Comparison of ENCODE assay signal across 12 cellular contexts in genomic region chr9:112048924-112049785, GRCh38.
A peak's percentile ranks its signal among the peaks of the same experiment; 100 is the strongest.
DNase-seq lines count a peak whose midpoint lies in the region; ATAC-seq lines count a peak whose summit lies in the region.
"Had no signal": no experiment of that assay in that cellular context is flagged by ENCODE, and none has a peak within 500 bp of the region (broad histone marks: within the 10 kb centered on the region; RNA-seq: fewer than 3 reads in every experiment).

No MANE protein-coding gene starts in this region.

- H3K36me3 ChIP-seq in MG63, result peaks cover 12% of the 10 kb centered on the region
- H3K36me3 ChIP-seq in thymus (ENCODE audit: control insufficient read depth, insufficient read depth), result no peaks in the 10 kb centered on the region

- H3K27me3 ChIP-seq in MG63, result no peaks in the 10 kb centered on the region
- H3K27me3 ChIP-seq in thymus (ENCODE audit: control insufficient read depth, insufficient read depth), result no peaks in the 10 kb centered on the region

- peak overlapping the region; percentile 84 for H3K27ac ChIP-seq in thymus (ENCODE audit: low read depth)

- no peaks in the 10 kb centered on the region for H3K4me1 ChIP-seq in thymus (ENCODE audit: control insufficient read depth, insufficient read depth, low read length)

- ATAC-seq in left lobe of liver, result peak; percentile 47
- ATAC-seq in GM18909 (IDR thresholded peaks at IDR 0.05; ENCODE audit: poor library complexity, unreplicated experiment), result no peak
- ATAC-seq: stimulated activated naive CD8-positive, alpha-beta T cell treated with anti-CD3 and anti-CD28 coated beads, Interleukin-15, Interleukin-2, amounts not matched to agents 100 U/mL and 50 U/mL, for 24 hours had no signal

- DNase-seq in MG63 (peak; percentile 56), astrocyte of the hippocampus (ENCODE audit: low read depth, low spot score) (peak; percentile 82), left lobe of liver (ENCODE audit: low spot score) (no peak), DMS79 treated with DMSO at 0.1 percent for 48 hours (lab: John Stamatoyannopoulos, UW) (no peak)
- no peak for DNase-seq in activated naive CD4-positive, alpha-beta T cell treated with anti-CD3 and anti-CD28 coated beads, Interleukin-2, amount 50 U/mL, for 16 hours
- DNase-seq: activated CD4-positive, alpha-beta T cell treated with anti-CD3 and anti-CD28 coated beads, Interleukin-2, amount 10 ng/mL, durations not matched to agents 24 days and 14 days; activated naive CD8-positive, alpha-beta T cell treated with anti-CD3 and anti-CD28 coated beads, Interleukin-2, amount 10 ng/mL, durations not matched to agents 7 days and 5 days; GDM1; stimulated activated naive CD8-positive, alpha-beta T cell treated with anti-CD3 and anti-CD28 coated beads, Interleukin-15, Interleukin-2, amounts not matched to agents 100 U/mL and 50 U/mL, for 24 hours had no signal

- H3K4me3 ChIP-seq in MG63 (no peak overlapping the region), thymus (ENCODE audit: low read length) (no peak overlapping the region)
- H3K4me3 ChIP-seq: lung had no signal

- WGBS in thymus, result 89% methylated on average over 11 of the region's 11 CpGs

- H3K9me3 ChIP-seq in MG63 (peaks cover 9% of the 10 kb centered on the region), thymus (ENCODE audit: control insufficient read depth) (no peaks in the 10 kb centered on the region)

Comparison
In these comparisons a context has a peak if more than half of its experiments do, and no peak if none do; other contexts are left out.
1. DNase-seq: peak in MG63 (single experiment) and astrocyte of the hippocampus (single experiment); none in left lobe of liver (single experiment), DMS79 treated with DMSO at 0.1 percent for 48 hours (single experiment) and activated naive CD4-positive, alpha-beta T cell treated with anti-CD3 and anti-CD28 coated beads, Interleukin-2, amount 50 U/mL, for 16 hours (single experiment).